8 cellular contexts compared by ENCODE assay signal in the genomic region with DNA sequence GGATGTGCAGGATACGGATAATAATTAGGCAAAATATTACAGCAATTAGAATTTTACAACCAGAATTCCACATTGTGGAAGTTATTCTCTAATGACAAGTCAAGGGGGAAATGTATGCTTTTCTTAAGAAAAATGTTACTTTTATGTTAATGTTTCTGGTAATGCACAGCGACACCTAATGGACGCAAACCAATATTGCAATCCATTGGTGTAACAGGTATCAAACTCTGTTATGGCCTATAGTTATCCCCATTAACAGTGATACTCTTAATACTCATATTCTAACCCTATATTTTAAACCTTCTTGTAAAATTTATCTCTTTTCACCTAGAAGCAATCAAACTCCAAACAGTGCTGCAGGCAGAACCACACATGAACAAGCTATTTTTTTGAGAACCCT. TPM values are rescaled to one million over a fixed set of nuclear protein-coding genes. Genes with fewer than 3 reads are reported as not detected.
DNase-seq lines count a peak whose midpoint lies in the region; ATAC-seq and TF ChIP-seq lines count a peak whose summit lies in the region.
"Not testable (repeated sequence)": the region's sequence is repeated elsewhere in the genome, so short reads cannot be mapped to it uniquely, and the experiment has no call there.

No MANE protein-coding gene starts in this region.

- DNase-seq in Daoy (ENCODE audit: low read depth) (peak; percentile 31), Kasumi-1 (lab: John Stamatoyannopoulos, UW) (peak; percentile 5 to 11), cerebellar cortex (ENCODE audit: low spot score) (peak; percentile 11), hepatocyte (ENCODE audit: low spot score) (peak; percentile 34)
- peak; percentile 25 to 29 for DNase-seq in activated CD4-positive, alpha-beta T cell treated with anti-CD3 and anti-CD28 coated beads, Interleukin-2, amount 50 U/mL, for 48 hours
- DNase-seq in osteocyte (ENCODE audit: extremely low spot score, unreplicated experiment); upper lobe of right lung: not testable (repeated sequence)

- not testable (repeated sequence) for H3K9me3 ChIP-seq in OCI-LY1 (ENCODE audit: low read length); hepatocyte (ENCODE audit: low read depth); upper lobe of right lung

- not testable (repeated sequence) for H3K4me1 ChIP-seq in OCI-LY1 (ENCODE audit: insufficient read depth, low read length, severe bottlenecking); hepatocyte (ENCODE audit: insufficient read depth); upper lobe of right lung

- not testable (repeated sequence) for H3K27me3 ChIP-seq in OCI-LY1 (ENCODE audit: insufficient read depth, low read length); hepatocyte; upper lobe of right lung

- H3K4me3 ChIP-seq in OCI-LY1 (ENCODE audit: low read depth, low read length, poor library complexity, severe bottlenecking); hepatocyte; upper lobe of right lung: not testable (repeated sequence)

- TF ChIP-seq CTCF in OCI-LY1 (IDR thresholded peaks at IDR 0.05; ENCODE audit: low read length), result peak; percentile 34; the same call in 1 of the 2 replicates
- peak; percentile 60 for TF ChIP-seq CTCF in hepatocyte (IDR thresholded peaks at IDR 0.05; ENCODE audit: poor library complexity)
- TF ChIP-seq CTCF in osteocyte (IDR thresholded peaks at IDR 0.05), result peak; percentile 65
- TF ChIP-seq CTCF in upper lobe of right lung (IDR thresholded peaks at IDR 0.05), result peak; percentile 56

- not testable (repeated sequence) for H3K4me2 ChIP-seq in OCI-LY1 (ENCODE audit: low read length); hepatocyte

- not testable (repeated sequence) for H3F3A ChIP-seq in OCI-LY1 (ENCODE audit: insufficient read depth, low read length)

- not testable (repeated sequence) for H3K27ac Mint-ChIP-seq in osteocyte (ENCODE audit: unreplicated experiment)

- H2AFZ ChIP-seq in OCI-LY1 (ENCODE audit: low read length); hepatocyte: not testable (repeated sequence)

- not testable (repeated sequence) for H3K79me2 ChIP-seq in OCI-LY1 (ENCODE audit: insufficient read depth, low read length); hepatocyte

- H3K9me3 Mint-ChIP-seq in osteocyte (ENCODE audit: unreplicated experiment), result not testable (repeated sequence)

- 2% methylated on average over 3 of the region's 3 CpGs for WGBS in hepatocyte (ENCODE audit: low lambda C conversion rate, missing lambda C conversion rate)

- H3K4me3 Mint-ChIP-seq in osteocyte (ENCODE audit: unreplicated experiment), result not testable (repeated sequence)

- intact Hi-C loops in upper lobe of right lung (cut with DNase I), result not testable (repeated sequence)

- H3K9me2 ChIP-seq in OCI-LY1 (ENCODE audit: low read depth, low read length); hepatocyte (replicated peaks; ENCODE audit: insufficient read depth): not testable (repeated sequence)

- not testable (repeated sequence) for H3K36me3 ChIP-seq in OCI-LY1 (ENCODE audit: insufficient read depth, low read length); hepatocyte (replicated peaks; ENCODE audit: insufficient read depth, low read depth); upper lobe of right lung

- not testable (repeated sequence) for H3K9ac ChIP-seq in OCI-LY1 (ENCODE audit: low read length)

- H4K20me1 ChIP-seq in OCI-LY1 (ENCODE audit: insufficient read depth, low read length); hepatocyte (ENCODE audit: insufficient read depth, poor library complexity, severe bottlenecking): not testable (repeated sequence)

- H3K27me3 Mint-ChIP-seq in osteocyte (ENCODE audit: unreplicated experiment), result not testable (repeated sequence)

- not testable (repeated sequence) for H3K4me1 Mint-ChIP-seq in osteocyte (ENCODE audit: unreplicated experiment)

- not testable (repeated sequence) for H3K27ac ChIP-seq in OCI-LY1 (ENCODE audit: low read depth, low read length, poor library complexity, severe bottlenecking); hepatocyte; upper lobe of right lung

- ATAC-seq in upper lobe of right lung, result peak; percentile 67

- H3K36me3 Mint-ChIP-seq in osteocyte (ENCODE audit: unreplicated experiment), result not testable (repeated sequence)

RNA-seq across cellular contexts. Expression of a gene that starts 22.3 kb away (rescaled TPM):
- not detected in 2 replicates for total RNA-seq in Daoy (2014; rRNA removed; shearing (Covaris generic))
- total RNA-seq in hepatocyte, result 0.52 TPM in 1 of 2 replicates, not detected in the other
- 0.66 TPM in 1 of 2 replicates, not detected in the other for polyA plus RNA-seq in hepatocyte
- not detected in 2 replicates for total RNA-seq in osteocyte
- 2.1 TPM for total RNA-seq in upper lobe of right lung

RNA-seq across cellular contexts. Expression of a gene that starts 47.9 kb away (rescaled TPM):
- not detected in 2 replicates for total RNA-seq in Daoy (2014; rRNA removed; shearing (Covaris generic))
- total RNA-seq in hepatocyte (0.83 and 2.6 TPM in 2 replicates), osteocyte (not detected in 2 replicates), upper lobe of right lung (not detected)
- 3.9 and 7.3 TPM in 2 replicates for polyA plus RNA-seq in hepatocyte
